In genomic region chr5:143434261-143435206, GRCh38 we compare ENCODE assay signal across 8 cellular contexts. TPM values are rescaled to one million over a fixed set of nuclear protein-coding genes. Genes with fewer than 3 reads are reported as not detected.
A peak's percentile ranks its signal among the peaks of the same experiment; 100 is the strongest.
DNase-seq lines count a peak whose midpoint lies in the region; ATAC-seq and TF ChIP-seq lines count a peak whose summit lies in the region.

No MANE protein-coding gene starts in this region.

- H3K4me1 ChIP-seq in Loucy (ENCODE audit: insufficient read depth, low read length, poor library complexity, severe bottlenecking): peaks cover 31% of the 10 kb centered on the region
- no peaks in the 10 kb centered on the region for H3K4me1 ChIP-seq in muscle layer of duodenum (ENCODE audit: control insufficient read depth in 1 of 2, insufficient read depth in 2 of 2, low read length in 2 of 2)
- no peaks in the 10 kb centered on the region for H3K4me1 ChIP-seq in HAP-1

- TF ChIP-seq CTCF in Loucy (conservative IDR thresholded peaks at IDR 0.05; ENCODE audit: low read length): no peak

- H3K36me3 ChIP-seq in Loucy (ENCODE audit: insufficient read depth, low read length) (no peaks in the 10 kb centered on the region), muscle layer of duodenum (ENCODE audit: control insufficient read depth in 1 of 2, insufficient read depth in 2 of 2, low read length in 2 of 2) (no peaks in the 10 kb centered on the region), HAP-1 (replicated peaks) (no peaks in the 10 kb centered on the region)

- no peaks in the 10 kb centered on the region for H3K9me2 ChIP-seq in Loucy (replicated peaks; ENCODE audit: low read depth, low read length)

- intact Hi-C loops in activated T-helper 1 cell treated with anti-CD3 and anti-CD28 coated beads, Interleukin-12 subunit alpha, Interleukin-12 subunit beta, Interleukin-2, Interleukin-4 antibody, amounts not matched to agents 30 ng/mL and 10 ng/mL and 1 ng/mL, durations not matched to agents 14 hours and 24 hours and 36 hours (cut with micrococcal nuclease): loop anchor here (2.0 kb wide), 1 partner anchor 16 kb away; no protein-coding TSS in a partner anchor
- intact Hi-C loops in posterior vena cava (cut with DNase I): no loop called here

- H3K27ac ChIP-seq in muscle layer of duodenum (ENCODE audit: low read length): peak overlapping the region; percentile 5

- H3K79me2 ChIP-seq in Loucy (ENCODE audit: insufficient read depth, low read length): no peaks in the 10 kb centered on the region

- peak overlapping the region; percentile 58 for H3K9ac ChIP-seq in Loucy (ENCODE audit: low read depth, low read length, poor library complexity, severe bottlenecking)

- H2AFZ ChIP-seq in Loucy (ENCODE audit: low read length): peak overlapping the region; percentile 96

- in situ Hi-C loops in HAP-1 (cut with MboI; ENCODE audit: low sequenced_read_pairs): no loop called here

- peaks cover 2% of the 10 kb centered on the region for H3K36me3 Mint-ChIP-seq in activated T-helper 1 cell treated with anti-CD3 and anti-CD28 coated beads, Interleukin-12 subunit alpha, Interleukin-12 subunit beta, Interleukin-2, Interleukin-4 antibody, amounts not matched to agents 30 ng/mL and 10 ng/mL and 1 ng/mL, durations not matched to agents 14 hours and 24 hours and 36 hours (ENCODE audit: low read depth)

- peak overlapping the region; percentile 81 for H3K4me2 ChIP-seq in Loucy (ENCODE audit: low read depth, low read length, poor library complexity, severe bottlenecking)

- DNase-seq in activated T-helper 1 cell treated with anti-CD3 and anti-CD28 coated beads, Interleukin-12 subunit alpha, Interleukin-12 subunit beta, Interleukin-2, Interleukin-4 antibody, amounts not matched to agents 30 ng/mL and 10 ng/mL and 1 ng/mL, durations not matched to agents 14 hours and 24 hours and 36 hours (ENCODE audit: low spot score): no peak
- DNase-seq in HAP-1 (ENCODE audit: low spot score in 2 of 2) (no peak), T1000 (lab: John Stamatoyannopoulos, UW) (no peak), posterior vena cava (ENCODE audit: low spot score) (no peak)

- H3K4me3 Mint-ChIP-seq in activated T-helper 1 cell treated with anti-CD3 and anti-CD28 coated beads, Interleukin-12 subunit alpha, Interleukin-12 subunit beta, Interleukin-2, Interleukin-4 antibody, amounts not matched to agents 30 ng/mL and 10 ng/mL and 1 ng/mL, durations not matched to agents 14 hours and 24 hours and 36 hours: peak overlapping the region; percentile 80

- H3K9me3 ChIP-seq in Loucy (ENCODE audit: insufficient read depth, low read depth, low read length) (no peaks in the 10 kb centered on the region), muscle layer of duodenum (ENCODE audit: control insufficient read depth in 1 of 2, low read length in 2 of 2) (no peaks in the 10 kb centered on the region), HAP-1 (no peaks in the 10 kb centered on the region)

- H3K27me3 ChIP-seq in Loucy (ENCODE audit: insufficient read depth, low read length, poor library complexity, severe bottlenecking) (no peaks in the 10 kb centered on the region), muscle layer of duodenum (ENCODE audit: low read depth, low read length) (no peaks in the 10 kb centered on the region), HAP-1 (ENCODE audit: low read depth) (no peaks in the 10 kb centered on the region)

- H3K4me3 ChIP-seq in Loucy (ENCODE audit: low read length, poor library complexity, severe bottlenecking) (peak overlapping the region; percentile 72), muscle layer of duodenum (ENCODE audit: low read depth in 1 of 2, low read length in 2 of 2) (peak overlapping the region; percentile 21 to 26), HAP-1 (no peak overlapping the region)

- H3K9me3 Mint-ChIP-seq in activated T-helper 1 cell treated with anti-CD3 and anti-CD28 coated beads, Interleukin-12 subunit alpha, Interleukin-12 subunit beta, Interleukin-2, Interleukin-4 antibody, amounts not matched to agents 30 ng/mL and 10 ng/mL and 1 ng/mL, durations not matched to agents 14 hours and 24 hours and 36 hours: no peaks in the 10 kb centered on the region

- H3K27me3 Mint-ChIP-seq in activated T-helper 1 cell treated with anti-CD3 and anti-CD28 coated beads, Interleukin-12 subunit alpha, Interleukin-12 subunit beta, Interleukin-2, Interleukin-4 antibody, amounts not matched to agents 30 ng/mL and 10 ng/mL and 1 ng/mL, durations not matched to agents 14 hours and 24 hours and 36 hours (ENCODE audit: insufficient read depth): peaks cover 14% of the 10 kb centered on the region

- H3K4me1 Mint-ChIP-seq in activated T-helper 1 cell treated with anti-CD3 and anti-CD28 coated beads, Interleukin-12 subunit alpha, Interleukin-12 subunit beta, Interleukin-2, Interleukin-4 antibody, amounts not matched to agents 30 ng/mL and 10 ng/mL and 1 ng/mL, durations not matched to agents 14 hours and 24 hours and 36 hours (ENCODE audit: low read depth): peaks cover 49% of the 10 kb centered on the region

- 0 out of 2 replicates have a peak, but pooled peaks cover 3% of the 10 kb centered on the region for H3F3A ChIP-seq in Loucy (ENCODE audit: low read depth)

- peak; percentile 14 for ATAC-seq in GM19467 (IDR thresholded peaks at IDR 0.05; ENCODE audit: unreplicated experiment)
- no peak for ATAC-seq in HG02763 (IDR thresholded peaks at IDR 0.05; ENCODE audit: unreplicated experiment)

- peak overlapping the region; percentile 19 for H3K27ac Mint-ChIP-seq in activated T-helper 1 cell treated with anti-CD3 and anti-CD28 coated beads, Interleukin-12 subunit alpha, Interleukin-12 subunit beta, Interleukin-2, Interleukin-4 antibody, amounts not matched to agents 30 ng/mL and 10 ng/mL and 1 ng/mL, durations not matched to agents 14 hours and 24 hours and 36 hours

- H4K20me1 ChIP-seq in Loucy (ENCODE audit: insufficient read depth, low read length, poor library complexity, severe bottlenecking): no peaks in the 10 kb centered on the region

RNA-seq across cellular contexts. Expression of gene NR3C1, which starts 31.0 kb away (rescaled TPM):
- 62.7 TPM in 2 replicates for total RNA-seq in activated T-helper 1 cell treated with anti-CD3 and anti-CD28 coated beads, Interleukin-12 subunit alpha, Interleukin-12 subunit beta, Interleukin-2, Interleukin-4 antibody, amounts not matched to agents 30 ng/mL and 10 ng/mL and 1 ng/mL, durations not matched to agents 14 hours and 24 hours and 36 hours
- 10 to 100 TPM; 67.8 to 73.5 TPM for total RNA-seq in posterior vena cava
